ENCODE assay signal across 9 cellular contexts in genomic region chr7:98646465-98646864, GRCh38. TPM values are rescaled to one million over a fixed set of nuclear protein-coding genes. Genes with fewer than 3 reads are reported as not detected.
"Had no signal": no experiment of that assay in that cellular context is flagged by ENCODE, and none has a peak within 500 bp of the region (broad histone marks: within the 10 kb centered on the region; RNA-seq: fewer than 3 reads in every experiment).

No MANE protein-coding gene starts in this region.

- H3K27ac ChIP-seq: HL-60 had no signal

- DNase-seq: IMR-90, KBM-7, KG1 had no signal

- H3K4me3 ChIP-seq: K562 had no signal

- H3K27ac Mint-ChIP-seq: IgD-negative memory B cell had no signal

- FAIRE-seq: HTR-8/SVneo, K562 had no signal

- H3K4me3 Mint-ChIP-seq: IgD-negative memory B cell had no signal

- ATAC-seq: K562 had no signal

RNA-seq across cellular contexts. Expression of gene NPTX2, which starts 29.4 kb away (rescaled TPM):
- total RNA-seq: HT-29, HT1080 had no signal
- polyA plus RNA-seq: IgD-negative memory B cell, K562 had no signal
